ENCODE assay signal across 8 cellular contexts in the genomic region with DNA sequence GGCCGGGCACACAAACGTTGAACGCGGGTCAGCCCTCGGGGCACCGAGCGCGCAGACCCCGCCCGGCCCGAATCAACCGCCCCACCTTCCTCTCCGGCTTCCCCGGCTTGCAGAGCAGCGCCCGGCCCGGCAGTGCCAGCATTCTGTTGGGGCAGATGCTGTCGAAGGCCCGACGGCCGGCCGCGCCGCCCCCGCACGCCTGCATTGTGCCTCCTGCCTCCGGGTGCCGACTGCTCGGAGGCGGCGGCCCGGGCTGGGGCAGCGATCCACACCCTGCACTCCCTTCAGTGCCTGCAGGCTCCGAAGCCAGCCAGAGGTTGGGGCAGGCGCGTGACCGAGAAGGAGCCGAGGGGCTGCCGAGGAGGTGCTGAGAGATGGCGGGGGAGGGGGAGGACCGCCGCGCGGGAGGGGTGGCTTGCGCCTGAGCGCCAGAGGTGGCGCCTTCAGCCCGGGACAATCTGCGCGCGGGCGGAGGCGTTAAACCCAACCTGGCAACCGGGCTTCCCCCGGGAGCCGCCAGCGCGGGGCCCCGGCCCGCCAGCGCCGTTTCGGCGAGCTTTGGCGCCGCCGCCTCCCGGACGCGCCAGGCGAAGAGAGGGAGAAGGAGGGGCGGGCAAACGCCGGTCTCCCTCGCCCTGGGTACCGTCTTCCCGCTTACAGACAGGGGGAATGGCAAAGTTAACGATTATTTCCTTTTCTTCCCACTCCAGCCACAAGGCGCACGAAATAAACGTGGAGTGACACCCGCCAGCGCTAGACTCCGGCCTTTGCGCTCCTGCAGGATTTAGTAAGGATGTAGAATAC. TPM values are rescaled to one million over a fixed set of nuclear protein-coding genes. Genes with fewer than 3 reads are reported as not detected.
DNase-seq lines count a peak whose midpoint lies in the region; ATAC-seq and TF ChIP-seq lines count a peak whose summit lies in the region.

TSS of gene MCIDAS (minus strand) at position 382 of the 804 bp plus-strand sequence. CDS start at position 205, 177 bp downstream.

- H3K27ac ChIP-seq in Karpas-422 (ENCODE audit: low read length) = no peak within 1 kb of the TSS

- no peaks in the 10 kb centered on the region for H3K9me2 ChIP-seq in Karpas-422 (replicated peaks; ENCODE audit: insufficient read depth, low read length)

- H4K20me1 ChIP-seq in Karpas-422 (ENCODE audit: insufficient read depth, low read depth, low read length) = no peaks in the 10 kb centered on the region

- no peaks in the 10 kb centered on the region for H3K27me3 ChIP-seq in Karpas-422 (ENCODE audit: low read length)

- peak within 1 kb of the TSS; percentile 99 for H2AFZ ChIP-seq in Karpas-422 (ENCODE audit: low read length)

- CTCF ChIA-PET in MCF 10A (lab: Yijun Ruan, JAX) = interaction anchor here (0.7 to 3.5 kb wide), 15 partner anchors 8 to 473 kb away, joined by 3 to 17 read pairs (median 8); partner anchors contain the start of genes DHX29 and MTREX

- no peaks in the 10 kb centered on the region for H3K36me3 ChIP-seq in Karpas-422 (ENCODE audit: insufficient read depth, low read length)

- no peaks in the 10 kb centered on the region for H3K36me3 Mint-ChIP-seq in MCF 10A (ENCODE audit: insufficient read depth, unreplicated experiment)

- peak; percentile 19 for DNase-seq in DMS153 (lab: John Stamatoyannopoulos, UW)
- peak; percentile 82 for DNase-seq in Karpas-422
- peak; percentile 29 for DNase-seq in T follicular helper cell (ENCODE audit: low read depth)
- peak; percentile 81 for DNase-seq in MCF 10A (ENCODE audit: unreplicated experiment)
- DNase-seq in left kidney (ENCODE audit: low read depth, low spot score) = peak; percentile 80
- peak; percentile 76 for DNase-seq in stimulated activated CD8-positive, alpha-beta memory T cell treated with anti-CD3 and anti-CD28 coated beads, Interleukin-4, amount 100 ng/mL, for 48 hours
- no peak for DNase-seq in dedifferentiated amniotic fluid mesenchymal stem cell (ENCODE audit: extremely low spot score)

- intact Hi-C loops in MCF 10A (cut with micrococcal nuclease) = loop anchor here (1.0 kb wide), 1 partner anchor 467 kb away; no protein-coding TSS in a partner anchor

- no peaks in the 10 kb centered on the region for H3K9me3 Mint-ChIP-seq in MCF 10A (ENCODE audit: unreplicated experiment)

- no peaks in the 10 kb centered on the region for H3K4me1 Mint-ChIP-seq in MCF 10A (ENCODE audit: insufficient read depth, unreplicated experiment)

- peak within 1 kb of the TSS; percentile 75 for H3K4me3 ChIP-seq in Karpas-422 (ENCODE audit: low read length)

- no TSS peak for BruUV-seq in MCF 10A (replicated peaks; lab: Mats Ljungman, UMichigan)

- POLR2A ChIA-PET in MCF 10A (lab: Yijun Ruan, JAX) = interaction anchor here (0.7 to 1.8 kb wide), 6 partner anchors 9 to 79 kb away, joined by 3 to 6 read pairs (median 4); partner anchors contain the start of gene GPX8

- no peaks in the 10 kb centered on the region for H3K79me2 ChIP-seq in Karpas-422 (ENCODE audit: low read length)

- no peak within 1 kb of the TSS for H3K27ac Mint-ChIP-seq in MCF 10A (ENCODE audit: low read depth, unreplicated experiment)

- peak; percentile 57 for ATAC-seq in GM21529 (IDR thresholded peaks at IDR 0.05; ENCODE audit: unreplicated experiment)

- H3K9me3 ChIP-seq in Karpas-422 (ENCODE audit: low read length) = no peaks in the 10 kb centered on the region

- no peaks in the 10 kb centered on the region for H3K27me3 Mint-ChIP-seq in MCF 10A (ENCODE audit: insufficient read depth, unreplicated experiment)

- peak within 1 kb of the TSS; percentile 93 for H3K4me2 ChIP-seq in Karpas-422 (ENCODE audit: low read depth, low read length, poor library complexity, severe bottlenecking)

- H3K9ac ChIP-seq in Karpas-422 (ENCODE audit: low read length) = peak within 1 kb of the TSS; percentile 71

- peaks cover 36% of the 10 kb centered on the region for H3K4me1 ChIP-seq in Karpas-422 (ENCODE audit: low read length)

- peak; percentile 31 for TF ChIP-seq CTCF in MCF 10A (IDR thresholded peaks at IDR 0.05; ENCODE audit: unreplicated experiment)

- peak within 1 kb of the TSS; percentile 74 for H3K4me3 Mint-ChIP-seq in MCF 10A (ENCODE audit: unreplicated experiment)

RNA-seq across cellular contexts. Expression of gene MCIDAS, which starts in this region (rescaled TPM):
- total RNA-seq in Karpas-422 (2014; rRNA removed; shearing (Covaris generic); ENCODE audit: low replicate concordance) = 0.14 and 0.37 TPM in 2 replicates
- 1.8 TPM in 2 replicates for total RNA-seq in MCF 10A (2022)

Comparison
In these comparisons a context has a peak if more than half of its experiments do, and no peak if none do; other contexts are left out.
1. Peak in DNase-seq, H3K4me3 ChIP-seq, H3K9ac ChIP-seq and H3K4me2 ChIP-seq in Karpas-422; RNA of the gene not detected or under 1 TPM.